12 cellular contexts compared by ENCODE assay signal in the genomic region with DNA sequence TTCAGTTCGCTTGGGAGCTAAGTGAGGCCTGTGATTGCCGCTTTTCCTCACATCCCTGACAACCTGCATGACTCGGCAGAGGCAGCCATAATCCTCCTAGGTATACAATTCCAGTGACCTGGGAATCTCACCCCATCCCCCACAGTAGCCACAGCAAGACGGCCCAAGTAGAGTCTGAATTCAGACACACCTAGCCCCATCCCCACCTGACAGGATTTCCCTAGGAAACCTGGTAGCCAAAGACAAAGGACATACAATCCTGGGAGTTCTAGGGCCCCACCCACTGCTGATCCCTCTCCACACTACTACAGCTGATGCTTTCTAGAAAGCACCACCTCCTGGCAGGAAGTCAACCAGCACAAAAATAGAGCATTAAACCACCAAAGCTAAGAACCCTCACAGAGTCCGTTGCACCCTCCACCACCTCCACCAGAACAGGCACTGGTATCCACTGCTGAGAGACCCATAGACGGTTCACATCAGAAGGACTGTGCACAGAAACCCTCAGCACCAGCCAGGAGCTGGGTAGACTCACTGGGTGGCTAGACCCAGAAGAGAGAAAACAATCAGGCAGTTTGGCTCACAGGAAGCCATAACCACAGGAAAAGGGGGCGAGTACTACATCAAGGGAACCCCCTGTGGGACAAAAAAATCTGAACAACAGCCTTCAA. TPM values are rescaled to one million over a fixed set of nuclear protein-coding genes. Genes with fewer than 3 reads are reported as not detected.
DNase-seq lines count a peak whose midpoint lies in the region; ATAC-seq and TF ChIP-seq lines count a peak whose summit lies in the region.
"Had no signal": no experiment of that assay in that cellular context is flagged by ENCODE, and none has a peak within 500 bp of the region (broad histone marks: within the 10 kb centered on the region; RNA-seq: fewer than 3 reads in every experiment).

No MANE protein-coding gene starts in this region.

- ATAC-seq in right cardiac atrium: no peak
- ATAC-seq in activated naive CD8-positive, alpha-beta T cell treated with anti-CD3 and anti-CD28 coated beads, Interleukin-2, amount 10 ng/mL, durations not matched to agents 7 days and 5 days (ENCODE audit: low read depth): peak; percentile 92
- ATAC-seq in stimulated activated naive B cell treated with anti-CD40 and anti-IgM and Interleukin-4, amounts not matched to agents 10 μg/mL and 1 μg/mL and 100 μg/mL, for 72 hours (replicated peaks): no peak
- ATAC-seq in HG03175 (IDR thresholded peaks at IDR 0.05; ENCODE audit: unreplicated experiment): no peak
- ATAC-seq: sciatic nerve had no signal

- H3F3A ChIP-seq in smooth muscle cell (ENCODE audit: low read depth): no peaks in the 10 kb centered on the region

- no peak overlapping the region for H2AFZ ChIP-seq in smooth muscle cell (ENCODE audit: low read depth)

- no peak overlapping the region for H3K9ac ChIP-seq in smooth muscle cell (ENCODE audit: low read depth)

- POLR2A ChIA-PET in activated naive CD8-positive, alpha-beta T cell treated with anti-CD3 and anti-CD28 coated beads, Interleukin-2, amount 10 ng/mL, durations not matched to agents 7 days and 5 days (lab: Charles Lee): interaction anchor here (1.2 to 2.3 kb wide), 2 partner anchors 68 to 154 kb away, joined by 5 to 9 read pairs; a partner anchor contains a TSS

- peak overlapping the region; percentile 52 for H3K4me3 Mint-ChIP-seq in T-helper 1 cell treated with Interleukin-12 subunit alpha and Interleukin-12 subunit beta and Interleukin-4 antibody, amounts not matched to agents 30 μg/mL and 1 μg/mL, for 36 hours
- H3K4me3 Mint-ChIP-seq in activated naive CD8-positive, alpha-beta T cell treated with anti-CD3 and anti-CD28 coated beads, Interleukin-2, amount 10 ng/mL, durations not matched to agents 7 days and 5 days: peak overlapping the region; percentile 63
- H3K4me3 Mint-ChIP-seq in stimulated activated naive B cell treated with anti-CD40 and anti-IgM and Interleukin-4, amounts not matched to agents 10 μg/mL and 1 μg/mL and 100 μg/mL, for 72 hours: peak overlapping the region; percentile 11 to 17
- H3K4me3 Mint-ChIP-seq: mesothelial cell of epicardium had no signal

- no peak overlapping the region for H3K4me2 ChIP-seq in smooth muscle cell

- H4K20me1 ChIP-seq in smooth muscle cell (ENCODE audit: low read depth): no peaks in the 10 kb centered on the region

- H3K36me3 Mint-ChIP-seq in T-helper 1 cell treated with Interleukin-12 subunit alpha and Interleukin-12 subunit beta and Interleukin-4 antibody, amounts not matched to agents 30 μg/mL and 1 μg/mL, for 36 hours (ENCODE audit: low read depth): peaks cover 50% of the 10 kb centered on the region
- H3K36me3 Mint-ChIP-seq in activated naive CD8-positive, alpha-beta T cell treated with anti-CD3 and anti-CD28 coated beads, Interleukin-2, amount 10 ng/mL, durations not matched to agents 7 days and 5 days: peaks cover 62% of the 10 kb centered on the region
- H3K36me3 Mint-ChIP-seq in stimulated activated naive B cell treated with anti-CD40 and anti-IgM and Interleukin-4, amounts not matched to agents 10 μg/mL and 1 μg/mL and 100 μg/mL, for 72 hours: peaks cover 27 to 38% of the 10 kb centered on the region in 2 donors

- no peaks in the 10 kb centered on the region for H3K4me1 ChIP-seq in left ventricle myocardium inferior
- H3K4me1 ChIP-seq in right cardiac atrium (ENCODE audit: control insufficient read depth, insufficient read depth, low read length): no peaks in the 10 kb centered on the region
- no peaks in the 10 kb centered on the region for H3K4me1 ChIP-seq in smooth muscle cell (ENCODE audit: low read depth)
- H3K4me1 ChIP-seq: HAP-1 had no signal

- intact Hi-C loops in left ventricle myocardium inferior (cut with micrococcal nuclease) (no loop called here), right cardiac atrium (cut with DNase I) (no loop called here)

- H3K27ac Mint-ChIP-seq in T-helper 1 cell treated with Interleukin-12 subunit alpha and Interleukin-12 subunit beta and Interleukin-4 antibody, amounts not matched to agents 30 μg/mL and 1 μg/mL, for 36 hours: peak overlapping the region; percentile 78
- H3K27ac Mint-ChIP-seq in activated naive CD8-positive, alpha-beta T cell treated with anti-CD3 and anti-CD28 coated beads, Interleukin-2, amount 10 ng/mL, durations not matched to agents 7 days and 5 days: peak overlapping the region; percentile 91
- peak overlapping the region; percentile 66 for H3K27ac Mint-ChIP-seq in stimulated activated naive B cell treated with anti-CD40 and anti-IgM and Interleukin-4, amounts not matched to agents 10 μg/mL and 1 μg/mL and 100 μg/mL, for 72 hours
- H3K27ac Mint-ChIP-seq: mesothelial cell of epicardium had no signal

- peaks cover 5% of the 10 kb centered on the region for H3K36me3 ChIP-seq in left ventricle myocardium inferior
- H3K36me3 ChIP-seq in smooth muscle cell (ENCODE audit: low read depth): no peaks in the 10 kb centered on the region
- H3K36me3 ChIP-seq: HAP-1 had no signal

- no peaks in the 10 kb centered on the region for H3K79me2 ChIP-seq in smooth muscle cell (ENCODE audit: low read depth)

- WGBS in right cardiac atrium: 79% methylated on average over 7 of the region's 7 CpGs
- whole genome bisulfite sequencing in smooth muscle cell (ENCODE audit: low lambda C conversion rate): 96% methylated on average over 7 of the region's 7 CpGs

- DNase-seq in left ventricle myocardium inferior: no peak
- DNase-seq in right cardiac atrium: no peak
- DNase-seq in activated naive CD8-positive, alpha-beta T cell treated with anti-CD3 and anti-CD28 coated beads, Interleukin-2, amount 10 ng/mL, durations not matched to agents 7 days and 5 days: peak; percentile 60
- DNase-seq in stimulated activated naive B cell treated with anti-CD40 and anti-IgM and Interleukin-4, amounts not matched to agents 10 μg/mL and 1 μg/mL and 100 μg/mL, for 72 hours: no peak
- DNase-seq in NCI-H1694 (lab: John Stamatoyannopoulos, UW): no peak
- DNase-seq in smooth muscle cell (lab: John Stamatoyannopoulos, UW; ENCODE audit: unreplicated experiment): no peak
- DNase-seq: SW 1271 had no signal

- TF ChIP-seq CTCF in left ventricle myocardium inferior (IDR thresholded peaks at IDR 0.05; ENCODE audit: borderline replicate concordance) (no peak), smooth muscle cell (IDR thresholded peaks at IDR 0.05; ENCODE audit: borderline replicate concordance, insufficient read depth, poor library complexity, severe bottlenecking) (no peak)

- H3K4me3 ChIP-seq in left ventricle myocardium inferior (no peak overlapping the region), right cardiac atrium (ENCODE audit: low read length) (no peak overlapping the region), smooth muscle cell (no peak overlapping the region)
- H3K4me3 ChIP-seq: HAP-1 had no signal

- no peaks in the 10 kb centered on the region for H3K27me3 Mint-ChIP-seq in T-helper 1 cell treated with Interleukin-12 subunit alpha and Interleukin-12 subunit beta and Interleukin-4 antibody, amounts not matched to agents 30 μg/mL and 1 μg/mL, for 36 hours (ENCODE audit: low read depth)
- H3K27me3 Mint-ChIP-seq in activated naive CD8-positive, alpha-beta T cell treated with anti-CD3 and anti-CD28 coated beads, Interleukin-2, amount 10 ng/mL, durations not matched to agents 7 days and 5 days: no peaks in the 10 kb centered on the region
- H3K27me3 Mint-ChIP-seq in stimulated activated naive B cell treated with anti-CD40 and anti-IgM and Interleukin-4, amounts not matched to agents 10 μg/mL and 1 μg/mL and 100 μg/mL, for 72 hours: no peaks in the 10 kb centered on the region

- H3K9me3 ChIP-seq in left ventricle myocardium inferior (replicated peaks) (peaks cover 4% of the 10 kb centered on the region), right cardiac atrium (ENCODE audit: control insufficient read depth, low read length) (no peaks in the 10 kb centered on the region), smooth muscle cell (replicated peaks; ENCODE audit: low read depth) (no peaks in the 10 kb centered on the region)

- H3K4me1 Mint-ChIP-seq in T-helper 1 cell treated with Interleukin-12 subunit alpha and Interleukin-12 subunit beta and Interleukin-4 antibody, amounts not matched to agents 30 μg/mL and 1 μg/mL, for 36 hours (ENCODE audit: low read depth): peaks cover 34% of the 10 kb centered on the region
- H3K4me1 Mint-ChIP-seq in activated naive CD8-positive, alpha-beta T cell treated with anti-CD3 and anti-CD28 coated beads, Interleukin-2, amount 10 ng/mL, durations not matched to agents 7 days and 5 days: peaks cover 32% of the 10 kb centered on the region
- H3K4me1 Mint-ChIP-seq in stimulated activated naive B cell treated with anti-CD40 and anti-IgM and Interleukin-4, amounts not matched to agents 10 μg/mL and 1 μg/mL and 100 μg/mL, for 72 hours: peaks cover 28 to 64% of the 10 kb centered on the region in 2 donors
- H3K4me1 Mint-ChIP-seq: mesothelial cell of epicardium had no signal

- H3K27me3 ChIP-seq in left ventricle myocardium inferior (ENCODE audit: low read depth) (no peaks in the 10 kb centered on the region), right cardiac atrium (ENCODE audit: control insufficient read depth, insufficient read depth) (no peaks in the 10 kb centered on the region), smooth muscle cell (ENCODE audit: low read depth) (no peaks in the 10 kb centered on the region)

- H3K9me3 Mint-ChIP-seq in T-helper 1 cell treated with Interleukin-12 subunit alpha and Interleukin-12 subunit beta and Interleukin-4 antibody, amounts not matched to agents 30 μg/mL and 1 μg/mL, for 36 hours: peaks cover 43% of the 10 kb centered on the region
- H3K9me3 Mint-ChIP-seq in activated naive CD8-positive, alpha-beta T cell treated with anti-CD3 and anti-CD28 coated beads, Interleukin-2, amount 10 ng/mL, durations not matched to agents 7 days and 5 days: peaks cover 30% of the 10 kb centered on the region
- H3K9me3 Mint-ChIP-seq in stimulated activated naive B cell treated with anti-CD40 and anti-IgM and Interleukin-4, amounts not matched to agents 10 μg/mL and 1 μg/mL and 100 μg/mL, for 72 hours: peaks cover 0 to 6% of the 10 kb centered on the region in 2 donors

- H3K27ac ChIP-seq in left ventricle myocardium inferior (replicated peaks): peak overlapping the region; percentile 22
- H3K27ac ChIP-seq in right cardiac atrium (ENCODE audit: low read length): no peak overlapping the region
- H3K27ac ChIP-seq in smooth muscle cell (ENCODE audit: low read depth): no peak overlapping the region

RNA-seq across cellular contexts. Expression of a gene that starts 17.9 kb away (rescaled TPM):
- total RNA-seq in left ventricle myocardium inferior (0.38 TPM), right cardiac atrium (under 1 TPM; 0.26 to 0.93 (median 0.56) TPM), smooth muscle cell (16.4 and 18.4 TPM in 2 replicates)
- polyA plus RNA-seq in right cardiac atrium (0.34 TPM), smooth muscle cell (12.4 and 12.5 TPM in 2 replicates)
- total RNA-seq in activated naive CD8-positive, alpha-beta T cell treated with anti-CD3 and anti-CD28 coated beads, Interleukin-2, amount 10 ng/mL, durations not matched to agents 7 days and 5 days: 1 to 10 TPM; 5.1 to 6.3 TPM
